In genomic region chr14:68297011-68297410, GRCh38 we compare ENCODE assay signal across 18 cellular contexts.
"Had no signal": no experiment of that assay in that cellular context is flagged by ENCODE, and none has a peak within 500 bp of the region (broad histone marks: within the 10 kb centered on the region; RNA-seq: fewer than 3 reads in every experiment).

No MANE protein-coding gene starts in this region.

- H2AFZ ChIP-seq: neural progenitor cell had no signal

- H3K4me2 ChIP-seq: neural progenitor cell had no signal

- H3K27me3 ChIP-seq: adrenal gland, esophagus squamous epithelium, neural progenitor cell had no signal

- H3K9ac ChIP-seq: neural progenitor cell had no signal

- ATAC-seq: left colon; mucosa of descending colon; stimulated activated naive CD8-positive, alpha-beta T cell treated with anti-CD3 and anti-CD28 coated beads, Interleukin-15, Interleukin-2, amounts not matched to agents 100 U/mL and 50 U/mL, for 24 hours had no signal

- H3K4me3 ChIP-seq: adrenal gland, esophagus squamous epithelium, mucosa of descending colon, neural progenitor cell had no signal

- H3K9me3 ChIP-seq: adrenal gland, mucosa of descending colon had no signal

- H3K36me3 ChIP-seq: adrenal gland, esophagus squamous epithelium, neural progenitor cell had no signal

- DNase-seq: activated CD4-positive, alpha-beta T cell treated with anti-CD3 and anti-CD28 coated beads, Interleukin-2, amount 50 U/mL, for 1 hour; activated CD4-positive, CD25-positive, alpha-beta regulatory T cell treated with anti-CD3 and anti-CD28 coated beads, Interleukin-2, amount 50 U/mL, for 72 hours; activated CD8-positive, alpha-beta memory T cell treated with anti-CD3 and anti-CD28 coated beads, Interleukin-2, amount 50 U/mL, for 4 hours; activated effector memory CD4-positive, alpha-beta T cell treated with anti-CD3 and anti-CD28 coated beads, Interleukin-2, amount 50 U/mL, for 16 hours; activated T-cell treated with anti-CD3 and anti-CD28 coated beads, Interleukin-2, amount 50 U/mL, for 48 hours; adrenal gland; effector memory CD4-positive, alpha-beta T cell; esophagus squamous epithelium; foreskin melanocyte; glutamatergic neuron; hypothalamus; islet precursor cell; left colon; mucosa of descending colon; naive B cell; stimulated activated CD4-positive, alpha-beta T cell treated with anti-CD3 and anti-CD28 coated beads, Interleukin-2, amount 100 ng/mL, for 24 hours; stimulated activated naive CD8-positive, alpha-beta T cell treated with anti-CD3 and anti-CD28 coated beads, Interleukin-15, Interleukin-2, amounts not matched to agents 100 U/mL and 50 U/mL, for 24 hours had no signal
